ENCODE assay signal across 9 cellular contexts in genomic region chr4:151882072-151882803, GRCh38.
A peak's percentile ranks its signal among the peaks of the same experiment; 100 is the strongest.
DNase-seq lines count a peak whose midpoint lies in the region; ATAC-seq and TF ChIP-seq lines count a peak whose summit lies in the region.
"Had no signal": no experiment of that assay in that cellular context is flagged by ENCODE, and none has a peak within 500 bp of the region (broad histone marks: within the 10 kb centered on the region; RNA-seq: fewer than 3 reads in every experiment).

No MANE protein-coding gene starts in this region.

- peak; percentile 53 for DNase-seq in GM06990 (ENCODE audit: extremely low read depth, insufficient read length)
- no peak for DNase-seq in HEK293T (ENCODE audit: extremely low spot score)
- no peak for DNase-seq in NCI-H1105 treated with DMSO at 0.1 percent for 48 hours (lab: John Stamatoyannopoulos, UW)
- no peak for DNase-seq in iPS-NIHi11 (ENCODE audit: low spot score)
- DNase-seq: activated effector memory CD4-positive, alpha-beta T cell treated with anti-CD3 and anti-CD28 coated beads, Interleukin-2, amount 50 U/mL, for 16 hours had no signal

- no peak for TF ChIP-seq CTCF in GM06990 (IDR thresholded peaks at IDR 0.05; ENCODE audit: insufficient read depth, low read length, poor library complexity, severe bottlenecking)

- ATAC-seq in GM19023 (IDR thresholded peaks at IDR 0.05; ENCODE audit: unreplicated experiment) (peak; percentile 58), HG02763 (IDR thresholded peaks at IDR 0.05; ENCODE audit: unreplicated experiment) (peak; percentile 70), HG03575 (IDR thresholded peaks at IDR 0.05; ENCODE audit: extremely low read depth, insufficient number of reproducible peaks, low FRiP score, unreplicated experiment) (peak; percentile 43), HG03521 (IDR thresholded peaks at IDR 0.05; ENCODE audit: unreplicated experiment) (no peak)

- no peaks in the 10 kb centered on the region for H3K36me3 ChIP-seq in GM06990 (ENCODE audit: control insufficient read depth, insufficient read depth, low read length)

- H3K27me3 ChIP-seq in GM06990 (replicated peaks; ENCODE audit: control insufficient read depth, insufficient read depth, low read length), result no peaks in the 10 kb centered on the region

- POLR2A ChIA-PET in HEK293T (lab: Yijun Ruan, JAX), result no interaction called here

- no peak overlapping the region for H3K4me3 ChIP-seq in GM06990 (replicated peaks; ENCODE audit: low read depth, low read length)

- CTCF ChIA-PET in HEK293T (lab: Yijun Ruan, JAX), result interaction anchor here (0.7 kb wide), 1 partner anchor 22 kb away, joined by 3 read pairs; no protein-coding TSS in a partner anchor

TF ChIP-seq in HEK293T, 16 proteins besides CTCF, POLR2A, EP300 and RAD21:
- TF ChIP-seq SP1 (IDR thresholded peaks at IDR 0.05) (no peak), CTBP1 (IDR thresholded peaks at IDR 0.05; ENCODE audit: borderline replicate concordance) (no peak), FOXK2 (IDR thresholded peaks at IDR 0.05) (no peak), HDGF (IDR thresholded peaks at IDR 0.05; ENCODE audit: borderline replicate concordance) (no peak), TARDBP (IDR thresholded peaks at IDR 0.05) (no peak), ARNT (IDR thresholded peaks at IDR 0.05) (no peak), NFRKB (IDR thresholded peaks at IDR 0.05) (no peak), FOXA1 (IDR thresholded peaks at IDR 0.05) (no peak), ZNF384 (IDR thresholded peaks at IDR 0.05) (no peak), L3MBTL2 (conservative IDR thresholded peaks at IDR 0.05) (no peak), SUZ12 (IDR thresholded peaks at IDR 0.05) (no peak), FOXM1 (IDR thresholded peaks at IDR 0.05; ENCODE audit: borderline replicate concordance) (no peak), ELF4 (IDR thresholded peaks at IDR 0.05) (no peak), LEF1 (IDR thresholded peaks at IDR 0.05; ENCODE audit: borderline replicate concordance) (no peak), BHLHE40 (IDR thresholded peaks at IDR 0.05; ENCODE audit: borderline replicate concordance) (no peak)
- TF ChIP-seq, protein P1, sequence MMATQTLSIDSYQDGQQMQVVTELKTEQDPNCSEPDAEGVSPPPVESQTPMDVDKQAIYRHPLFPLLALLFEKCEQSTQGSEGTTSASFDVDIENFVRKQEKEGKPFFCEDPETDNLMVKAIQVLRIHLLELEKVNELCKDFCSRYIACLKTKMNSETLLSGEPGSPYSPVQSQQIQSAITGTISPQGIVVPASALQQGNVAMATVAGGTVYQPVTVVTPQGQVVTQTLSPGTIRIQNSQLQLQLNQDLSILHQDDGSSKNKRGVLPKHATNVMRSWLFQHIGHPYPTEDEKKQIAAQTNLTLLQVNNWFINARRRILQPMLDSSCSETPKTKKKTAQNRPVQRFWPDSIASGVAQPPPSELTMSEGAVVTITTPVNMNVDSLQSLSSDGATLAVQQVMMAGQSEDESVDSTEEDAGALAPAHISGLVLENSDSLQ (IDR thresholded peaks at IDR 0.05), result no peak
